In genomic region chr14:105301103-105301914, GRCh38 we compare ENCODE assay signal across 1 cellular context.
TF ChIP-seq lines count a peak whose summit lies in the region.

No MANE protein-coding gene starts in this region.

TF ChIP-seq in HepG2, 621 proteins besides CTCF, POLR2A, EP300 and RAD21 (continued from another document and continues in another):
- no peak for TF ChIP-seq ZNF503 (CRISPR knock-in tag; IDR thresholded peaks at IDR 0.05)
- TF ChIP-seq ZNF674 (CRISPR knock-in tag; IDR thresholded peaks at IDR 0.05; ENCODE audit: low read depth), result no peak
- TF ChIP-seq SNAPC5 (CRISPR knock-in tag; IDR thresholded peaks at IDR 0.05; ENCODE audit: borderline replicate concordance), result 0 out of 2 replicates have a peak, but pooled peaks have one; percentile 45
- no peak for TF ChIP-seq ZNF549 (CRISPR knock-in tag; IDR thresholded peaks at IDR 0.05)
- no peak for TF ChIP-seq ZNF709 (CRISPR knock-in tag; IDR thresholded peaks at IDR 0.05)
- TF ChIP-seq JUND (CRISPR knock-in tag; IDR thresholded peaks at IDR 0.05), result no peak
- no peak for TF ChIP-seq DDIT3 (CRISPR knock-in tag; IDR thresholded peaks at IDR 0.05)
- no peak for TF ChIP-seq CERS6 (CRISPR knock-in tag; IDR thresholded peaks at IDR 0.05)
- no peak for TF ChIP-seq HES4 (CRISPR knock-in tag; IDR thresholded peaks at IDR 0.05; ENCODE audit: borderline replicate concordance)
- no peak for TF ChIP-seq GMEB2 (CRISPR knock-in tag; IDR thresholded peaks at IDR 0.05; ENCODE audit: low read depth)
- peak; percentile 6 for TF ChIP-seq TBL1XR1 (IDR thresholded peaks at IDR 0.05; ENCODE audit: borderline replicate concordance, low read length, partially characterized antibody)
- no peak for TF ChIP-seq ZBTB10 (CRISPR knock-in tag; IDR thresholded peaks at IDR 0.05; ENCODE audit: borderline replicate concordance)
- no peak for TF ChIP-seq PITX1 (CRISPR knock-in tag; IDR thresholded peaks at IDR 0.05)
- TF ChIP-seq XBP1 (CRISPR knock-in tag; IDR thresholded peaks at IDR 0.05), result no peak
- TF ChIP-seq ELF4 (CRISPR knock-in tag; IDR thresholded peaks at IDR 0.05; ENCODE audit: borderline replicate concordance), result no peak
- TF ChIP-seq TBX2 (CRISPR knock-in tag; IDR thresholded peaks at IDR 0.05; ENCODE audit: borderline replicate concordance), result peak; percentile 71
- no peak for TF ChIP-seq MAFK (conservative IDR thresholded peaks at IDR 0.05 in 1 of 2, IDR thresholded peaks at IDR 0.05 in 1 of 2; ENCODE audit: low read length in 2 of 2)
- TF ChIP-seq HNRNPK (IDR thresholded peaks at IDR 0.05; ENCODE audit: low read depth, low read length, poor library complexity, severe bottlenecking), result peak; percentile 37
- 0 out of 2 replicates have a peak, but pooled peaks have one; percentile 28 for TF ChIP-seq ZBTB43 (CRISPR knock-in tag; conservative IDR thresholded peaks at IDR 0.05)
- no peak for TF ChIP-seq HDAC2 (CRISPR knock-in tag; IDR thresholded peaks at IDR 0.05)
- TF ChIP-seq ZNF879 (CRISPR knock-in tag; IDR thresholded peaks at IDR 0.05), result no peak
- no peak for TF ChIP-seq ZNF235 (CRISPR knock-in tag; IDR thresholded peaks at IDR 0.05; ENCODE audit: borderline replicate concordance)
- no peak for TF ChIP-seq CREB3 (CRISPR knock-in tag; IDR thresholded peaks at IDR 0.05)
- TF ChIP-seq ADNP (CRISPR knock-in tag; IDR thresholded peaks at IDR 0.05), result no peak
- TF ChIP-seq ZNF850 (CRISPR knock-in tag; conservative IDR thresholded peaks at IDR 0.05), result no peak; the same call in 1 of the 2 replicates
- no peak for TF ChIP-seq CREM (IDR thresholded peaks at IDR 0.05)
- TF ChIP-seq CREM (CRISPR knock-in tag; IDR thresholded peaks at IDR 0.05), result no peak
- TF ChIP-seq AKNA (CRISPR knock-in tag; IDR thresholded peaks at IDR 0.05; ENCODE audit: borderline replicate concordance), result no peak
- TF ChIP-seq ZNF704 (CRISPR knock-in tag; IDR thresholded peaks at IDR 0.05; ENCODE audit: borderline replicate concordance), result no peak
- TF ChIP-seq KLF9 (CRISPR knock-in tag; IDR thresholded peaks at IDR 0.05; ENCODE audit: low read depth), result no peak
- peak; percentile 61; the same call in 1 of the 2 replicates for TF ChIP-seq NFKB2 (CRISPR knock-in tag; IDR thresholded peaks at IDR 0.05; ENCODE audit: borderline replicate concordance)
- no peak for TF ChIP-seq ARNT (IDR thresholded peaks at IDR 0.05)
- TF ChIP-seq ZNF800 (CRISPR knock-in tag; IDR thresholded peaks at IDR 0.05), result no peak
- 0 out of 2 replicates have a peak, but pooled peaks have one; percentile 45 for TF ChIP-seq REXO4 (CRISPR knock-in tag; IDR thresholded peaks at IDR 0.05; ENCODE audit: borderline replicate concordance)
- no peak for TF ChIP-seq GATAD2A (CRISPR knock-in tag; IDR thresholded peaks at IDR 0.05)
- TF ChIP-seq YEATS2 (CRISPR knock-in tag; IDR thresholded peaks at IDR 0.05; ENCODE audit: borderline replicate concordance), result no peak
- no peak for TF ChIP-seq GFI1 (CRISPR knock-in tag; IDR thresholded peaks at IDR 0.05; ENCODE audit: borderline replicate concordance)
- no peak for TF ChIP-seq ATF2 (CRISPR knock-in tag; IDR thresholded peaks at IDR 0.05)
- no peak for TF ChIP-seq MIXL1 (CRISPR knock-in tag; IDR thresholded peaks at IDR 0.05)
- 0 out of 2 replicates have a peak, but pooled peaks have one; percentile 74 for TF ChIP-seq THAP7 (CRISPR knock-in tag; IDR thresholded peaks at IDR 0.05)
- TF ChIP-seq SSRP1 (CRISPR knock-in tag; IDR thresholded peaks at IDR 0.05), result no peak
